In the genomic region with DNA sequence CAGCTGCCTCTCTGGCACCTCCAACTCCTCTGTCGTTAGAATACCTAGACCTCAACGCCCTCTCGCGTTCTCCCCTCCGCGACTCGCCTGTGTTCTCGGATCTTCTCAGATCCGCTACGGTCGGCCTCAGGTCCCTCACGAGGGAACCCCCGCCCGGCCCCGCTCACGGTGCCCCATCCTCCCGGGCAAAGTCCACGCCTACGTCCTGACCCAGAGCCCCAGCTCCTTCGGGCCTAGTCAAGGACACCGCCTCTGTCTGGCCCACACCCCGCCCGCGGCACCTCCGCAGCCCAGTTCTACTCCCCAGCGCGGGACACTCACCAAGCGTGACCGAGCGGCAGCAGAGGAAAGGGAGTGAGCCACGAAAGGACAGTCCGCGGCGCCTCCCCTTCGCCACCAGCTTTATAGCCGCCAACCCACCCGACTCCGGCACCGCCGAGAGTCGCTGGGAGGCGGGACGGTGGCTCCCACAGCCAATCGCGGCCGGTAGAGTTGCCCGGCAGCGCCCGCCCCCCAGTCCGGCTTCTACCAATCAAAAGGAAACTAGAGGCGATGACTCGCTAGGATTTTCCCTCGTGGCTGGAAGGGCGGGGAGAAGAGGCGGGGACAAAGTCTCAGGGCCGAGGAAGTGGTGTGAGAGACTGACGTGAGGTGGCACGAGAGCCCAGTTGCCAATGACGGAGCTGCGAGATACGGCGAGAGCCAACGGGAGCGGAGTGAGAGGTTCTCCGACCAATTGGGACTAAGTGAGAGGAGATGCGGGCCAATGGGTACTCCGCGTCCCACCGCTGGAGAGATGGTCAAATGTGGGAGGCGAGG, we compare ENCODE assay signal across 8 cellular contexts. TPM values are rescaled to one million over a fixed set of nuclear protein-coding genes. Genes with fewer than 3 reads are reported as not detected.
A peak's percentile ranks its signal among the peaks of the same experiment; 100 is the strongest.
DNase-seq lines count a peak whose midpoint lies in the region; ATAC-seq and TF ChIP-seq lines count a peak whose summit lies in the region.

A gene (minus strand): TSS at position 378 of the 819 bp plus-strand sequence. CDS start 14,447 bp downstream, outside the sequence.

- peak within 1 kb of the TSS; percentile 93 for H3K27ac Mint-ChIP-seq in activated naive CD8-positive, alpha-beta T cell treated with anti-CD3 and anti-CD28 coated beads, Interleukin-2, amount 10 ng/mL, durations not matched to agents 7 days and 5 days
- H3K27ac Mint-ChIP-seq in glutamatergic neuron (ENCODE audit: unreplicated experiment) = peak within 1 kb of the TSS; percentile 92

- H3K4me1 ChIP-seq in osteoblast (ENCODE audit: insufficient read depth, low read length) (peaks cover 12% of the 10 kb centered on the region), thoracic aorta (ENCODE audit: control insufficient read depth in 1 of 2, low read depth in 2 of 2) (peaks cover 11 to 23% of the 10 kb centered on the region in 2 donors)

- H3K36me3 ChIP-seq in SU-DHL-6 (ENCODE audit: low read length) (peaks cover 34% of the 10 kb centered on the region), osteoblast (ENCODE audit: insufficient read depth, low read length) (no peaks in the 10 kb centered on the region), thoracic aorta (no peaks in the 10 kb centered on the region)

- no peaks in the 10 kb centered on the region for H3K27me3 ChIP-seq in SU-DHL-6 (ENCODE audit: low read length)
- H3K27me3 ChIP-seq in osteoblast (ENCODE audit: insufficient read depth, low read length) = no peaks in the 10 kb centered on the region
- H3K27me3 ChIP-seq in thoracic aorta (replicated peaks; ENCODE audit: insufficient read depth) = no peaks in the 10 kb centered on the region

- H3K9me2 ChIP-seq in SU-DHL-6 (replicated peaks; ENCODE audit: insufficient read depth, low read length) = no peaks in the 10 kb centered on the region

- peaks cover 7% of the 10 kb centered on the region for H3K36me3 Mint-ChIP-seq in activated naive CD8-positive, alpha-beta T cell treated with anti-CD3 and anti-CD28 coated beads, Interleukin-2, amount 10 ng/mL, durations not matched to agents 7 days and 5 days
- no peaks in the 10 kb centered on the region for H3K36me3 Mint-ChIP-seq in glutamatergic neuron (ENCODE audit: unreplicated experiment)

- H3F3A ChIP-seq in SU-DHL-6 (ENCODE audit: insufficient read depth) = peaks cover 5% of the 10 kb centered on the region; the same call in 1 of the 2 replicates

- POLR2A ChIA-PET in activated naive CD8-positive, alpha-beta T cell treated with anti-CD3 and anti-CD28 coated beads, Interleukin-2, amount 10 ng/mL, durations not matched to agents 7 days and 5 days (lab: Charles Lee) = interaction anchor here (0.5 to 3.0 kb wide), 24 partner anchors 8 to 1409 kb away, joined by 3 to 34 read pairs (median 5); a partner anchor contains a TSS

- peak within 1 kb of the TSS; percentile 30 for H2AFZ ChIP-seq in SU-DHL-6 (ENCODE audit: low read depth, low read length, severe bottlenecking)
- peak within 1 kb of the TSS; percentile 95 for H2AFZ ChIP-seq in osteoblast (ENCODE audit: low read length)

- H3K9me3 Mint-ChIP-seq in activated naive CD8-positive, alpha-beta T cell treated with anti-CD3 and anti-CD28 coated beads, Interleukin-2, amount 10 ng/mL, durations not matched to agents 7 days and 5 days = no peaks in the 10 kb centered on the region
- peaks cover 13% of the 10 kb centered on the region for H3K9me3 Mint-ChIP-seq in glutamatergic neuron (ENCODE audit: unreplicated experiment)

- H3K9ac ChIP-seq in SU-DHL-6 (ENCODE audit: low read length) = peak within 1 kb of the TSS; percentile 93

- peak within 1 kb of the TSS; percentile 100 for H3K4me3 Mint-ChIP-seq in activated naive CD8-positive, alpha-beta T cell treated with anti-CD3 and anti-CD28 coated beads, Interleukin-2, amount 10 ng/mL, durations not matched to agents 7 days and 5 days
- peak within 1 kb of the TSS; percentile 92 for H3K4me3 Mint-ChIP-seq in glutamatergic neuron (ENCODE audit: unreplicated experiment)

- peak within 1 kb of the TSS; percentile 96 for H3K4me2 ChIP-seq in SU-DHL-6 (ENCODE audit: low read depth, low read length, poor library complexity, severe bottlenecking)
- peak within 1 kb of the TSS; percentile 89 for H3K4me2 ChIP-seq in osteoblast (ENCODE audit: insufficient read depth, low read length)

- no peaks in the 10 kb centered on the region for H3K27me3 Mint-ChIP-seq in activated naive CD8-positive, alpha-beta T cell treated with anti-CD3 and anti-CD28 coated beads, Interleukin-2, amount 10 ng/mL, durations not matched to agents 7 days and 5 days
- H3K27me3 Mint-ChIP-seq in glutamatergic neuron (ENCODE audit: unreplicated experiment) = peaks cover 11% of the 10 kb centered on the region

- peak; percentile 97 for TF ChIP-seq POLR2A in GM10847 (IDR thresholded peaks at IDR 0.05; ENCODE audit: extremely low read depth, insufficient read length)

- peaks cover 31% of the 10 kb centered on the region for H3K4me1 Mint-ChIP-seq in activated naive CD8-positive, alpha-beta T cell treated with anti-CD3 and anti-CD28 coated beads, Interleukin-2, amount 10 ng/mL, durations not matched to agents 7 days and 5 days
- peaks cover 46% of the 10 kb centered on the region for H3K4me1 Mint-ChIP-seq in glutamatergic neuron (ENCODE audit: low read depth, unreplicated experiment)

- DNase-seq in NCI-H128 (lab: John Stamatoyannopoulos, UW; ENCODE audit: unreplicated experiment) (peak; percentile 99), glutamatergic neuron (peak; percentile 98), osteoblast (ENCODE audit: insufficient read length, low spot score, missing footprints) (peak; percentile 98), thoracic aorta (ENCODE audit: low spot score) (peak; percentile 97)
- DNase-seq in activated naive CD8-positive, alpha-beta T cell treated with anti-CD3 and anti-CD28 coated beads, Interleukin-2, amount 10 ng/mL, durations not matched to agents 7 days and 5 days = peak; percentile 96

- H3K79me2 ChIP-seq in SU-DHL-6 (ENCODE audit: insufficient read depth, low read length) = peaks cover 49% of the 10 kb centered on the region
- peaks cover 49% of the 10 kb centered on the region for H3K79me2 ChIP-seq in osteoblast (ENCODE audit: insufficient read depth, low read length)

- TF ChIP-seq CTCF in SU-DHL-6 (IDR thresholded peaks at IDR 0.05; ENCODE audit: insufficient read depth, low read length, poor library complexity, severe bottlenecking) (no peak), glutamatergic neuron (IDR thresholded peaks at IDR 0.05; ENCODE audit: partially characterized antibody, unreplicated experiment) (no peak), osteoblast (IDR thresholded peaks at IDR 0.05; ENCODE audit: extremely low read depth, low read depth, low read length) (no peak), thoracic aorta (IDR thresholded peaks at IDR 0.05) (peak; percentile 20)

- ATAC-seq in HG02678 (IDR thresholded peaks at IDR 0.05; ENCODE audit: unreplicated experiment) (peak; percentile 90), thoracic aorta (ENCODE audit: insufficient number of reproducible peaks, low FRiP score, low read depth) (peak; percentile 99)
- peak; percentile 96 for ATAC-seq in activated naive CD8-positive, alpha-beta T cell treated with anti-CD3 and anti-CD28 coated beads, Interleukin-2, amount 10 ng/mL, durations not matched to agents 7 days and 5 days (ENCODE audit: low read depth)

- H3K9me3 ChIP-seq in SU-DHL-6 (ENCODE audit: insufficient read depth, low read length) = no peaks in the 10 kb centered on the region
- H3K9me3 ChIP-seq in osteoblast (ENCODE audit: low read depth, low read length) = no peaks in the 10 kb centered on the region
- H3K9me3 ChIP-seq in thoracic aorta = no peaks in the 10 kb centered on the region

- H3K27ac ChIP-seq in SU-DHL-6 (ENCODE audit: low read depth, low read length) (peak within 1 kb of the TSS; percentile 92), osteoblast (ENCODE audit: low read depth, low read length) (peak within 1 kb of the TSS; percentile 88), thoracic aorta (peak within 1 kb of the TSS; percentile 86 to 87)

- H4K20me1 ChIP-seq in SU-DHL-6 (ENCODE audit: low read depth, low read length) (peaks cover 40% of the 10 kb centered on the region), osteoblast (ENCODE audit: insufficient read depth, low read length) (peaks cover 15% of the 10 kb centered on the region)

- peak within 1 kb of the TSS; percentile 79 for H3K4me3 ChIP-seq in SU-DHL-6 (ENCODE audit: insufficient read depth, low read length, poor library complexity, severe bottlenecking)
- peak within 1 kb of the TSS; percentile 96 for H3K4me3 ChIP-seq in osteoblast (ENCODE audit: insufficient read depth, low read length)
- H3K4me3 ChIP-seq in thoracic aorta = peak within 1 kb of the TSS; percentile 94

RNA-seq across cellular contexts. Expression of the gene that starts here (rescaled TPM):
- total RNA-seq in activated naive CD8-positive, alpha-beta T cell treated with anti-CD3 and anti-CD28 coated beads, Interleukin-2, amount 10 ng/mL, durations not matched to agents 7 days and 5 days = 10 to 100 TPM; 46.9 to 51.8 TPM
- total RNA-seq in glutamatergic neuron (ENCODE audit: unreplicated experiment) (452 TPM), osteoblast (222 and 277 TPM in 2 replicates), thoracic aorta (10 to 100 TPM; 13.3 to 17.6 TPM)

Comparison
In these comparisons a context has a peak if more than half of its experiments do, and no peak if none do; other contexts are left out.
1. Peak in every context shown above with its lines: DNase-seq, ATAC-seq, H3K4me3 ChIP-seq and H3K27ac ChIP-seq.